Comparison of ENCODE assay signal across 10 cellular contexts in the genomic region with DNA sequence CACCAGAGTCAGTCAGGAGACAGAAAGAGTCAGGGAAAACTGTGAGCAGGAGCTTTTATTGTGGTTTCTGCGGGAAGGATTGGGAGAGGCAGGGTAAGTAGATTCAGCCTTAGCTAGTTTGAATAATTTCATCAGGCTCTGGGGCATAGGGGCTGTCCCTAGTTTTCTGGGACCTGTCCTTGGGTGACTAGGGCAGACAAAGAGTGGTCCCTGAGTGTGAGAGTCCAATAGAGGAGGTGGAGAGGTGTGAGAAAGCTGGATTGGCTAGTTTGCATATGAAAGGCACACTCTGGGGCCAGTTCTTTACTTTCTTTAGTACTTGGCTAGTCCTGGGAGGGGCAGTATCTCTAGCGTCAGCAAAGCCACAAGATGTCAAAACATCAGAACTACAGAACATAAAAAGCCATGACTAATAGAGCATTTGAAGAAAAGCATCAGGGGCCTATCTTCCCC.
A peak's percentile ranks its signal among the peaks of the same experiment; 100 is the strongest.
DNase-seq lines count a peak whose midpoint lies in the region; ATAC-seq and TF ChIP-seq lines count a peak whose summit lies in the region.
"Had no signal": no experiment of that assay in that cellular context is flagged by ENCODE, and none has a peak within 500 bp of the region (broad histone marks: within the 10 kb centered on the region; RNA-seq: fewer than 3 reads in every experiment).

No MANE protein-coding gene starts in this region.

- H2BK120ac ChIP-seq in neuronal stem cell (ENCODE audit: low read depth, low read length), result no peak overlapping the region

- H3K4ac ChIP-seq in neuronal stem cell (ENCODE audit: low read length), result no peak overlapping the region

- H3K4me2 ChIP-seq in GM23248 (ENCODE audit: unreplicated experiment) (peak overlapping the region; percentile 63), neuronal stem cell (ENCODE audit: insufficient read depth, low read length, poor library complexity, severe bottlenecking) (no peak overlapping the region)

- peak overlapping the region; percentile 84 for H3K9ac ChIP-seq in GM23248
- no peak overlapping the region for H3K9ac ChIP-seq in neuronal stem cell (ENCODE audit: low read depth, low read length, poor library complexity)

- H3F3A ChIP-seq in GM23248 (ENCODE audit: insufficient read depth), result peaks cover 50% of the 10 kb centered on the region

- no peak overlapping the region for H4K91ac ChIP-seq in neuronal stem cell (ENCODE audit: low read depth, low read length, poor library complexity)

- TF ChIP-seq POLR2A in vagina (IDR thresholded peaks at IDR 0.05), result no peak

- intact Hi-C loops in vagina (cut with DNase I), result no loop called here

- H3K23ac ChIP-seq in neuronal stem cell (ENCODE audit: low read depth, low read length, poor library complexity), result no peak overlapping the region

- H3K79me1 ChIP-seq in neuronal stem cell (ENCODE audit: low read depth, low read length), result no peaks in the 10 kb centered on the region

- no peak overlapping the region for H2BK5ac ChIP-seq in neuronal stem cell (ENCODE audit: low read length)

- H3K36me3 ChIP-seq in GM23248 (ENCODE audit: low read depth) (no peaks in the 10 kb centered on the region), neuronal stem cell (replicated peaks in 1 of 2; ENCODE audit: control insufficient read depth in 2 of 2, insufficient read depth in 2 of 2, low read length in 2 of 2) (no peaks in the 10 kb centered on the region), vagina (no peaks in the 10 kb centered on the region)
- H3K36me3 ChIP-seq: heart right ventricle had no signal

- TF ChIP-seq CTCF in vagina (IDR thresholded peaks at IDR 0.05), result no peak

- in situ Hi-C loops in GM23248 (cut with MboI), result loop anchor here (25.0 kb wide), 3 partner anchors 241 to 1591 kb away; a partner anchor contains a TSS

- H3K9me3 ChIP-seq in GM23248 (ENCODE audit: low read depth) (no peaks in the 10 kb centered on the region), neuronal stem cell (replicated peaks in 1 of 2; ENCODE audit: control insufficient read depth in 2 of 2, insufficient read depth in 1 of 2, low read depth in 1 of 2, low read length in 2 of 2) (peaks cover 0 to 3% of the 10 kb centered on the region in 2 donors), vagina (no peaks in the 10 kb centered on the region)

- no peak overlapping the region for H4K8ac ChIP-seq in neuronal stem cell (ENCODE audit: low read depth, low read length)

- DNase-seq in GM23248 (peak; percentile 97), NOMO-1 treated with DMSO at 0.1 percent for 48 hours (lab: John Stamatoyannopoulos, UW; ENCODE audit: unreplicated experiment) (peak; percentile 73), epithelial cell of prostate (ENCODE audit: low read depth, low spot score) (peak; percentile 70), neuronal stem cell (ENCODE audit: low spot score) (no peak), C1 segment of cervical spinal cord (lab: John Stamatoyannopoulos, UW) (no peak), vagina (ENCODE audit: extremely low spot score in 2 of 2) (no peak)
- DNase-seq: amygdala, heart right ventricle had no signal

- WGBS in GM23248 (ENCODE audit: low coverage in 1 of 2, low lambda C conversion rate in 2 of 2, missing lambda C conversion rate in 2 of 2), 2 experiments, result 10 to 11% methylated on average over 2 of the region's 2 CpGs
- no CpG with 5 or more reads among the region's 2 CpGs for WGBS in neuronal stem cell (ENCODE audit: extremely low coverage in 2 of 2, insufficient read length in 2 of 2, insufficient replicate concordance in 1 of 2), 2 donors

- H3K4me3 ChIP-seq in GM23248 (peak overlapping the region; percentile 22), neuronal stem cell (ENCODE audit: low read length in 2 of 2) (no peak overlapping the region), vagina (no peak overlapping the region)
- H3K4me3 ChIP-seq: heart right ventricle had no signal

- no peak overlapping the region for H3K14ac ChIP-seq in neuronal stem cell (ENCODE audit: low read length)

- H3K4me1 ChIP-seq in GM23248 (ENCODE audit: insufficient read depth) (peaks cover 50% of the 10 kb centered on the region), neuronal stem cell (ENCODE audit: control insufficient read depth in 2 of 2, insufficient read depth in 1 of 2, low read depth in 1 of 2, low read length in 2 of 2) (peaks cover 0 to 5% of the 10 kb centered on the region in 2 donors), vagina (no peaks in the 10 kb centered on the region)

- no peak overlapping the region for H2BK12ac ChIP-seq in neuronal stem cell (ENCODE audit: low read length)

- H3K27ac ChIP-seq in GM23248 (peak overlapping the region; percentile 99), epithelial cell of prostate (peak overlapping the region; percentile 100), neuronal stem cell (replicated peaks; ENCODE audit: low read length) (no peak overlapping the region), vagina (no peak overlapping the region)

- H4K20me1 ChIP-seq in GM23248 (ENCODE audit: insufficient read depth), result no peaks in the 10 kb centered on the region

- H3K79me2 ChIP-seq in GM23248 (ENCODE audit: insufficient read depth), result no peaks in the 10 kb centered on the region

- no peak for ATAC-seq in GM18873 (IDR thresholded peaks at IDR 0.05; ENCODE audit: low FRiP score, unreplicated experiment)
- no peak for ATAC-seq in GM18861 (IDR thresholded peaks at IDR 0.05; ENCODE audit: unreplicated experiment)

- no peaks in the 10 kb centered on the region for H3K9me2 ChIP-seq in GM23248 (ENCODE audit: insufficient read depth)

- H3K27me3 ChIP-seq in GM23248 (replicated peaks; ENCODE audit: insufficient read depth) (no peaks in the 10 kb centered on the region), neuronal stem cell (ENCODE audit: control insufficient read depth in 3 of 3, insufficient read depth in 3 of 3, low read depth in 1 of 3, low read length in 3 of 3) (no peaks in the 10 kb centered on the region), vagina (no peaks in the 10 kb centered on the region)
- H3K27me3 ChIP-seq: heart right ventricle had no signal

- no peak overlapping the region for H2AK5ac ChIP-seq in neuronal stem cell (ENCODE audit: low read depth, low read length)

- no peak overlapping the region for H2BK15ac ChIP-seq in neuronal stem cell (ENCODE audit: low read length)

- H3K18ac ChIP-seq in neuronal stem cell (ENCODE audit: low read length), result no peak overlapping the region

- H2AFZ ChIP-seq in GM23248, result peak overlapping the region; percentile 53
- H2AFZ ChIP-seq in neuronal stem cell (ENCODE audit: low read length), result peak overlapping the region; percentile 68

Comparison
In these comparisons a context has a peak if more than half of its experiments do, and no peak if none do; other contexts are left out.
1. DNase-seq: peak in GM23248 (single experiment), NOMO-1 treated with DMSO at 0.1 percent for 48 hours (single experiment) and epithelial cell of prostate (single experiment); none in neuronal stem cell (single experiment), C1 segment of cervical spinal cord (0 of 14) and vagina (0 of 2).
2. H3K27ac ChIP-seq: peak in GM23248 (single experiment) and epithelial cell of prostate (single experiment); none in neuronal stem cell (single experiment) and vagina (single experiment).